ENCODE assay signal across 11 cellular contexts in genomic region chr9:33143241-33143642, GRCh38. TPM values are rescaled to one million over a fixed set of nuclear protein-coding genes. Genes with fewer than 3 reads are reported as not detected.
DNase-seq lines count a peak whose midpoint lies in the region; TF ChIP-seq lines count a peak whose summit lies in the region.
"Had no signal": no experiment of that assay in that cellular context is flagged by ENCODE, and none has a peak within 500 bp of the region (broad histone marks: within the 10 kb centered on the region; RNA-seq: fewer than 3 reads in every experiment).

No MANE protein-coding gene starts in this region.

- H3K4me3 ChIP-seq in epithelial cell of proximal tubule (ENCODE audit: low read depth, low read length): no peak overlapping the region
- H3K4me3 ChIP-seq: esophagus muscularis mucosa, prostate gland had no signal

- peak; percentile 71 for DNase-seq in GM04504 (ENCODE audit: low read depth)
- DNase-seq in NCI-H2227 (lab: John Stamatoyannopoulos, UW; ENCODE audit: unreplicated experiment): peak; percentile 31
- DNase-seq in epithelial cell of proximal tubule (ENCODE audit: low read depth): peak; percentile 94
- peak; percentile 30 for DNase-seq in stimulated activated CD8-positive, alpha-beta memory T cell treated with anti-CD3 and anti-CD28 coated beads, Interleukin-4, amount 100 ng/mL, for 48 hours
- no peak for DNase-seq in germinal center (ENCODE audit: low spot score)
- no peak for DNase-seq in NCI-H146 (lab: John Stamatoyannopoulos, UW)
- no peak for DNase-seq in cerebellum (ENCODE audit: low spot score)
- DNase-seq: activated CD4-positive, CD25-positive, alpha-beta regulatory T cell treated with anti-CD3 and anti-CD28 coated beads, Interleukin-2, amount 50 U/mL, for 72 hours; NCI-H345 had no signal

- TF ChIP-seq CTCF in epithelial cell of proximal tubule (conservative IDR thresholded peaks at IDR 0.05; ENCODE audit: low read depth, low read length): no peak

RNA-seq across cellular contexts. Expression of gene B4GALT1, which starts 23.9 kb away (rescaled TPM):
- total RNA-seq in epithelial cell of proximal tubule (44.5 and 60.7 TPM in 2 replicates), cerebellum (2.8 TPM)

Comparison
In these comparisons a context has a peak if more than half of its experiments do, and no peak if none do; other contexts are left out.
1. DNase-seq: peak in GM04504 (single experiment), NCI-H2227 (single experiment), epithelial cell of proximal tubule (single experiment) and stimulated activated CD8-positive, alpha-beta memory T cell treated with anti-CD3 and anti-CD28 coated beads, Interleukin-4, amount 100 ng/mL, for 48 hours (single experiment); none in germinal center (single experiment), NCI-H146 (single experiment) and cerebellum (single experiment).
2. RNA of gene B4GALT1, which starts 23.9 kb away (total RNA-seq): 44.5 to 60.7 TPM in epithelial cell of proximal tubule; 2.8 TPM in cerebellum (single experiment); every median in the first group is over 10 times any median in the second.